14 cellular contexts compared by ENCODE assay signal in genomic region chr5:133876266-133876665, GRCh38.
DNase-seq lines count a peak whose midpoint lies in the region; ATAC-seq and TF ChIP-seq lines count a peak whose summit lies in the region.
"Had no signal": no experiment of that assay in that cellular context is flagged by ENCODE, and none has a peak within 500 bp of the region (broad histone marks: within the 10 kb centered on the region; RNA-seq: fewer than 3 reads in every experiment).

No MANE protein-coding gene starts in this region.

- no peak for ATAC-seq in activated naive CD8-positive, alpha-beta T cell treated with anti-CD3 and anti-CD28 coated beads, Interleukin-2, amount 50 U/mL, for 24 hours
- ATAC-seq in esophagus mucosa (peak; percentile 25), upper lobe of right lung (no peak), left cardiac atrium (no peak)

- H2AFZ ChIP-seq in PC-9, result peak overlapping the region; percentile 73

- no peak for DNase-seq in activated naive CD8-positive, alpha-beta T cell treated with anti-CD3 and anti-CD28 coated beads, Interleukin-2, amount 50 U/mL, for 24 hours
- no peak for DNase-seq in activated naive CD8-positive, alpha-beta T cell treated with anti-CD3 and anti-CD28 coated beads for 36 hours
- peak in 1 of 2 experiments; percentile 73 for DNase-seq in PC-9
- peak; percentile 13 for DNase-seq in upper lobe of right lung
- DNase-seq in left cardiac atrium, result no peak
- no peak for DNase-seq in NCI-H146 treated with DMSO at 0.1 percent for 48 hours (lab: John Stamatoyannopoulos, UW; ENCODE audit: unreplicated experiment)
- DNase-seq: ACHN; BE2C; C1 segment of cervical spinal cord; CD4-positive, CD25-positive, alpha-beta regulatory T cell; CD8-positive, alpha-beta memory T cell; COR-L47; HCEC 1CT had no signal

- no peak overlapping the region for H3K4me3 Mint-ChIP-seq in activated naive CD8-positive, alpha-beta T cell treated with anti-CD3 and anti-CD28 coated beads, Interleukin-2, amount 50 U/mL, for 24 hours
- H3K4me3 Mint-ChIP-seq in activated naive CD8-positive, alpha-beta T cell treated with anti-CD3 and anti-CD28 coated beads for 36 hours, result no peak overlapping the region
- H3K4me3 Mint-ChIP-seq: CD8-positive, alpha-beta memory T cell had no signal

- peaks cover 41% of the 10 kb centered on the region for H3K4me1 Mint-ChIP-seq in activated naive CD8-positive, alpha-beta T cell treated with anti-CD3 and anti-CD28 coated beads, Interleukin-2, amount 50 U/mL, for 24 hours
- peaks cover 37% of the 10 kb centered on the region for H3K4me1 Mint-ChIP-seq in activated naive CD8-positive, alpha-beta T cell treated with anti-CD3 and anti-CD28 coated beads for 36 hours
- H3K4me1 Mint-ChIP-seq: CD4-positive, CD25-positive, alpha-beta regulatory T cell; CD8-positive, alpha-beta memory T cell had no signal

- H3K36me3 Mint-ChIP-seq in activated naive CD8-positive, alpha-beta T cell treated with anti-CD3 and anti-CD28 coated beads, Interleukin-2, amount 50 U/mL, for 24 hours (ENCODE audit: low read depth), result no peaks in the 10 kb centered on the region
- peaks cover 10% of the 10 kb centered on the region for H3K36me3 Mint-ChIP-seq in activated naive CD8-positive, alpha-beta T cell treated with anti-CD3 and anti-CD28 coated beads for 36 hours
- H3K36me3 Mint-ChIP-seq: CD4-positive, CD25-positive, alpha-beta regulatory T cell had no signal

- H3K79me2 ChIP-seq in PC-9 (ENCODE audit: low read depth), result no peaks in the 10 kb centered on the region

- peak overlapping the region; percentile 94 for H3K27ac Mint-ChIP-seq in activated naive CD8-positive, alpha-beta T cell treated with anti-CD3 and anti-CD28 coated beads, Interleukin-2, amount 50 U/mL, for 24 hours
- no peak overlapping the region for H3K27ac Mint-ChIP-seq in activated naive CD8-positive, alpha-beta T cell treated with anti-CD3 and anti-CD28 coated beads for 36 hours
- H3K27ac Mint-ChIP-seq: CD4-positive, CD25-positive, alpha-beta regulatory T cell; CD8-positive, alpha-beta memory T cell had no signal

- peaks cover 18% of the 10 kb centered on the region; the same call in 1 of the 2 replicates for H3F3A ChIP-seq in PC-9 (ENCODE audit: insufficient read depth, low read depth)

- POLR2A ChIA-PET in PC-9 (lab: Charles Lee; ENCODE audit: unreplicated experiment), result no interaction called here

- H3K27me3 ChIP-seq in PC-9 (ENCODE audit: insufficient read depth, low read depth) (no peaks in the 10 kb centered on the region), upper lobe of right lung (no peaks in the 10 kb centered on the region)
- H3K27me3 ChIP-seq: BE2C had no signal

- peak overlapping the region; percentile 52 for H3K4me2 ChIP-seq in PC-9

- H3K9me3 Mint-ChIP-seq in activated naive CD8-positive, alpha-beta T cell treated with anti-CD3 and anti-CD28 coated beads, Interleukin-2, amount 50 U/mL, for 24 hours, result peaks cover 12% of the 10 kb centered on the region
- peaks cover 25% of the 10 kb centered on the region for H3K9me3 Mint-ChIP-seq in activated naive CD8-positive, alpha-beta T cell treated with anti-CD3 and anti-CD28 coated beads for 36 hours

- BruUV-seq in PC-9 (replicated peaks; lab: Mats Ljungman, UMichigan), result no TSS peak

- intact Hi-C loops in PC-9 (cut with micrococcal nuclease; ENCODE audit: unreplicated experiment), result no loop called here
- intact Hi-C loops in upper lobe of right lung (cut with DNase I), result no loop called here
- intact Hi-C loops in left cardiac atrium (cut with DNase I), result no loop called here

- H3K27me3 Mint-ChIP-seq in activated naive CD8-positive, alpha-beta T cell treated with anti-CD3 and anti-CD28 coated beads, Interleukin-2, amount 50 U/mL, for 24 hours, result peaks cover 4% of the 10 kb centered on the region
- no peaks in the 10 kb centered on the region for H3K27me3 Mint-ChIP-seq in activated naive CD8-positive, alpha-beta T cell treated with anti-CD3 and anti-CD28 coated beads for 36 hours

- H3K4me3 ChIP-seq in PC-9 (peak overlapping the region; percentile 21; the same call in 1 of the 2 replicates), upper lobe of right lung (no peak overlapping the region)

- H3K27ac ChIP-seq in PC-9 (peak overlapping the region; percentile 71), upper lobe of right lung (no peak overlapping the region)

- TF ChIP-seq CTCF in PC-9 (conservative IDR thresholded peaks at IDR 0.05) (no peak), upper lobe of right lung (IDR thresholded peaks at IDR 0.05) (no peak)

- CTCF ChIA-PET in PC-9 (lab: Charles Lee), result no interaction called here

- no peaks in the 10 kb centered on the region for H4K20me1 ChIP-seq in PC-9 (ENCODE audit: insufficient read depth)

- H3K9me3 ChIP-seq in PC-9 (ENCODE audit: insufficient read depth, low read depth), result peaks cover 19% of the 10 kb centered on the region; the same call in 1 of the 2 replicates
- no peaks in the 10 kb centered on the region for H3K9me3 ChIP-seq in upper lobe of right lung
- H3K9me3 ChIP-seq: BE2C had no signal

- peaks cover 28% of the 10 kb centered on the region for H3K4me1 ChIP-seq in PC-9 (replicated peaks; ENCODE audit: insufficient read depth)
- no peaks in the 10 kb centered on the region for H3K4me1 ChIP-seq in upper lobe of right lung
- H3K4me1 ChIP-seq: BE2C had no signal

- H3K9me2 ChIP-seq in PC-9 (ENCODE audit: insufficient read depth), result no peaks in the 10 kb centered on the region

- H3K36me3 ChIP-seq in PC-9 (ENCODE audit: low read depth) (no peaks in the 10 kb centered on the region), upper lobe of right lung (no peaks in the 10 kb centered on the region)
- H3K36me3 ChIP-seq: BE2C had no signal
